1 cellular context compared by ENCODE assay signal in the genomic region with DNA sequence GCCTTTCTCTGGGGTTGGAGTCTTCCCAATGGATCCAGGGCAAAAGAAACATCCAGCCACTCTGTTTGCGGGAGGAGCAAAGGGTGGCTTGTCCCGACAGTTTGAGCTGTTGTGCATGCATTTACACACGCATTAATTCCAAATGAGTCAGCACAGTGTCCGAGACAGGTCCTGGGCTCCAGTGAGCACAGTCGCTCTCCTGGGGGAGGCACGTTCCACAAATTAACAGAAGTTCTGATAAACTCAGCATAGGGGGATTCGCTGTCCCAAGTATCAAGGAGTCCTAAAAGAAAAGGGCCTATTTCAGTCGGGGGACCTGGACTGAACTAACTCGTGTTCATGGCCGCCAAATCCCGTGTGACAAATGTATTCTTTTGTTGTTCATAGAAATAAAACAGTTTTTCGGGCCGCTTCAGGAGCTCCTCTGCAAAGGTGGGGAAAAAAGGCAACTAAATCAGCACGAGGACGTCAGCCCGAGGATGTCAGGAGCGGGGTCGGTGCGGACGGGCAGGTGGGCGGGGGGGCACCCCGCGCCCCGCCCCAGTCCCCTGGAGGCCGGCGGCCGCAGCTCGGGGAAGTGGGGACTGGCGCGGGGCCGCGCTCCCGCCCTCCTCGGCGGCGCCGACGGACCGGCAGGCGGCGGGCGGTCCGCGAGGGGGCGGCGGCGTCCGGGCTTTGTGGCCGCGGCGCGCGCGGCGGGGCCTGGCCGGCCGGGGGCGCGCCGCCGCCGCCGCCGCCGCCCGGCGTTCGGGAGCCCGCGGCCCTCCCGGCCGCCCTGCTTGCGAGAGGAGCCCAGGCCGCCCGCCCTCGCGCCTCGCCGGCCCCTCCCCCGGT.
TF ChIP-seq lines count a peak whose summit lies in the region.

A gene with protein sequence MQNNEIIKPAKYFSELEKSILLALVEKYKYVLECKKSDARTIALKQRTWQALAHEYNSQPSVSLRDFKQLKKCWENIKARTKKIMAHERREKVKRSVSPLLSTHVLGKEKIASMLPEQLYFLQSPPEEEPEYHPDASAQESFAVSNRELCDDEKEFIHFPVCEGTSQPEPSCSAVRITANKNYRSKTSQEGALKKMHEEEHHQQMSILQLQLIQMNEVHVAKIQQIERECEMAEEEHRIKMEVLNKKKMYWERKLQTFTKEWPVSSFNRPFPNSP (plus strand): TSS at position 612 of the 834 bp plus-strand sequence. CDS start 14,796 bp downstream, outside the sequence.

TF ChIP-seq in K562, 482 proteins besides CTCF, POLR2A, EP300 and RAD21 (continued from another document and continues in another):
- TF ChIP-seq, protein P1, sequence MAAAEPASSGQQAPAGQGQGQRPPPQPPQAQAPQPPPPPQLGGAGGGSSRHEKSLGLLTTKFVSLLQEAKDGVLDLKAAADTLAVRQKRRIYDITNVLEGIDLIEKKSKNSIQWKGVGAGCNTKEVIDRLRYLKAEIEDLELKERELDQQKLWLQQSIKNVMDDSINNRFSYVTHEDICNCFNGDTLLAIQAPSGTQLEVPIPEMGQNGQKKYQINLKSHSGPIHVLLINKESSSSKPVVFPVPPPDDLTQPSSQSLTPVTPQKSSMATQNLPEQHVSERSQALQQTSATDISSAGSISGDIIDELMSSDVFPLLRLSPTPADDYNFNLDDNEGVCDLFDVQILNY (CRISPR knock-in tag; IDR thresholded peaks at IDR 0.05) = no peak
- TF ChIP-seq EP400 (IDR thresholded peaks at IDR 0.05) = peak; percentile 77
- TF ChIP-seq ZNF41 (CRISPR knock-in tag; conservative IDR thresholded peaks at IDR 0.05) = no peak
- 0 out of 4 replicates have a peak, but pooled peaks of 1 of the 2 experiments have one; percentile 21 for TF ChIP-seq KDM4B (IDR thresholded peaks at IDR 0.05; ENCODE audit: borderline replicate concordance in 2 of 2, low read depth in 1 of 2)
- TF ChIP-seq, protein P2, sequence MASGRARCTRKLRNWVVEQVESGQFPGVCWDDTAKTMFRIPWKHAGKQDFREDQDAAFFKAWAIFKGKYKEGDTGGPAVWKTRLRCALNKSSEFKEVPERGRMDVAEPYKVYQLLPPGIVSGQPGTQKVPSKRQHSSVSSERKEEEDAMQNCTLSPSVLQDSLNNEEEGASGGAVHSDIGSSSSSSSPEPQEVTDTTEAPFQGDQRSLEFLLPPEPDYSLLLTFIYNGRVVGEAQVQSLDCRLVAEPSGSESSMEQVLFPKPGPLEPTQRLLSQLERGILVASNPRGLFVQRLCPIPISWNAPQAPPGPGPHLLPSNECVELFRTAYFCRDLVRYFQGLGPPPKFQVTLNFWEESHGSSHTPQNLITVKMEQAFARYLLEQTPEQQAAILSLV (tag; IDR thresholded peaks at IDR 0.05) = no peak
- TF ChIP-seq MTA2 (IDR thresholded peaks at IDR 0.05; ENCODE audit: low read depth) = no peak
- TF ChIP-seq, protein P3, sequence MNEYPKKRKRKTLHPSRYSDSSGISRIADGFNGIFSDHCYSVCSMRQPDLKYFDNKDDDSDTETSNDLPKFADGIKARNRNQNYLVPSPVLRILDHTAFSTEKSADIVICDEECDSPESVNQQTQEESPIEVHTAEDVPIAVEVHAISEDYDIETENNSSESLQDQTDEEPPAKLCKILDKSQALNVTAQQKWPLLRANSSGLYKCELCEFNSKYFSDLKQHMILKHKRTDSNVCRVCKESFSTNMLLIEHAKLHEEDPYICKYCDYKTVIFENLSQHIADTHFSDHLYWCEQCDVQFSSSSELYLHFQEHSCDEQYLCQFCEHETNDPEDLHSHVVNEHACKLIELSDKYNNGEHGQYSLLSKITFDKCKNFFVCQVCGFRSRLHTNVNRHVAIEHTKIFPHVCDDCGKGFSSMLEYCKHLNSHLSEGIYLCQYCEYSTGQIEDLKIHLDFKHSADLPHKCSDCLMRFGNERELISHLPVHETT (CRISPR knock-in tag; conservative IDR thresholded peaks at IDR 0.05 in 1 of 2, IDR thresholded peaks at IDR 0.05 in 1 of 2) = peak in 1 of 2 experiments; percentile 88; a peak in 2 of 4 replicates
- TF ChIP-seq SMAD4 (CRISPR knock-in tag; conservative IDR thresholded peaks at IDR 0.05) = peak; percentile 74; the same call in 1 of the 2 replicates
- TF ChIP-seq JUN (IDR thresholded peaks at IDR 0.05; ENCODE audit: borderline replicate concordance, low read depth, low read length) = peak; percentile 42; the same call in 1 of the 2 replicates
- no peak for TF ChIP-seq JUN (CRISPR knock-in tag; IDR thresholded peaks at IDR 0.05; ENCODE audit: borderline replicate concordance)
- TF ChIP-seq HNRNPLL (IDR thresholded peaks at IDR 0.05; ENCODE audit: low read depth, low read length, poor library complexity, severe bottlenecking) = no peak
- no peak for TF ChIP-seq NFYB (IDR thresholded peaks at IDR 0.05; ENCODE audit: extremely low read depth, insufficient read length)
- peak; percentile 70; the same call in 1 of the 2 replicates for TF ChIP-seq L3MBTL2 (IDR thresholded peaks at IDR 0.05)
- TF ChIP-seq MTA3 (IDR thresholded peaks at IDR 0.05; ENCODE audit: borderline replicate concordance) = 0 out of 2 replicates have a peak, but pooled peaks have one; percentile 37
- TF ChIP-seq, protein P4, sequence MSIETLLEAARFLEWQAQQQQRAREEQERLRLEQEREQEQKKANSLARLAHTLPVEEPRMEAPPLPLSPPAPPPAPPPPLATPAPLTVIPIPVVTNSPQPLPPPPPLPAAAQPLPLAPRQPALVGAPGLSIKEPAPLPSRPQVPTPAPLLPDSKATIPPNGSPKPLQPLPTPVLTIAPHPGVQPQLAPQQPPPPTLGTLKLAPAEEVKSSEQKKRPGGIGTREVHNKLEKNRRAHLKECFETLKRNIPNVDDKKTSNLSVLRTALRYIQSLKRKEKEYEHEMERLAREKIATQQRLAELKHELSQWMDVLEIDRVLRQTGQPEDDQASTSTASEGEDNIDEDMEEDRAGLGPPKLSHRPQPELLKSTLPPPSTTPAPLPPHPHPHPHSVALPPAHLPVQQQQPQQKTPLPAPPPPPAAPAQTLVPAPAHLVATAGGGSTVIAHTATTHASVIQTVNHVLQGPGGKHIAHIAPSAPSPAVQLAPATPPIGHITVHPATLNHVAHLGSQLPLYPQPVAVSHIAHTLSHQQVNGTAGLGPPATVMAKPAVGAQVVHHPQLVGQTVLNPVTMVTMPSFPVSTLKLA (conservative IDR thresholded peaks at IDR 0.05) = peak; percentile 24 to 56; a peak in 2 of 4 replicates
- peak; percentile 63 for TF ChIP-seq SMARCE1 (IDR thresholded peaks at IDR 0.05)
- TF ChIP-seq, protein P5, sequence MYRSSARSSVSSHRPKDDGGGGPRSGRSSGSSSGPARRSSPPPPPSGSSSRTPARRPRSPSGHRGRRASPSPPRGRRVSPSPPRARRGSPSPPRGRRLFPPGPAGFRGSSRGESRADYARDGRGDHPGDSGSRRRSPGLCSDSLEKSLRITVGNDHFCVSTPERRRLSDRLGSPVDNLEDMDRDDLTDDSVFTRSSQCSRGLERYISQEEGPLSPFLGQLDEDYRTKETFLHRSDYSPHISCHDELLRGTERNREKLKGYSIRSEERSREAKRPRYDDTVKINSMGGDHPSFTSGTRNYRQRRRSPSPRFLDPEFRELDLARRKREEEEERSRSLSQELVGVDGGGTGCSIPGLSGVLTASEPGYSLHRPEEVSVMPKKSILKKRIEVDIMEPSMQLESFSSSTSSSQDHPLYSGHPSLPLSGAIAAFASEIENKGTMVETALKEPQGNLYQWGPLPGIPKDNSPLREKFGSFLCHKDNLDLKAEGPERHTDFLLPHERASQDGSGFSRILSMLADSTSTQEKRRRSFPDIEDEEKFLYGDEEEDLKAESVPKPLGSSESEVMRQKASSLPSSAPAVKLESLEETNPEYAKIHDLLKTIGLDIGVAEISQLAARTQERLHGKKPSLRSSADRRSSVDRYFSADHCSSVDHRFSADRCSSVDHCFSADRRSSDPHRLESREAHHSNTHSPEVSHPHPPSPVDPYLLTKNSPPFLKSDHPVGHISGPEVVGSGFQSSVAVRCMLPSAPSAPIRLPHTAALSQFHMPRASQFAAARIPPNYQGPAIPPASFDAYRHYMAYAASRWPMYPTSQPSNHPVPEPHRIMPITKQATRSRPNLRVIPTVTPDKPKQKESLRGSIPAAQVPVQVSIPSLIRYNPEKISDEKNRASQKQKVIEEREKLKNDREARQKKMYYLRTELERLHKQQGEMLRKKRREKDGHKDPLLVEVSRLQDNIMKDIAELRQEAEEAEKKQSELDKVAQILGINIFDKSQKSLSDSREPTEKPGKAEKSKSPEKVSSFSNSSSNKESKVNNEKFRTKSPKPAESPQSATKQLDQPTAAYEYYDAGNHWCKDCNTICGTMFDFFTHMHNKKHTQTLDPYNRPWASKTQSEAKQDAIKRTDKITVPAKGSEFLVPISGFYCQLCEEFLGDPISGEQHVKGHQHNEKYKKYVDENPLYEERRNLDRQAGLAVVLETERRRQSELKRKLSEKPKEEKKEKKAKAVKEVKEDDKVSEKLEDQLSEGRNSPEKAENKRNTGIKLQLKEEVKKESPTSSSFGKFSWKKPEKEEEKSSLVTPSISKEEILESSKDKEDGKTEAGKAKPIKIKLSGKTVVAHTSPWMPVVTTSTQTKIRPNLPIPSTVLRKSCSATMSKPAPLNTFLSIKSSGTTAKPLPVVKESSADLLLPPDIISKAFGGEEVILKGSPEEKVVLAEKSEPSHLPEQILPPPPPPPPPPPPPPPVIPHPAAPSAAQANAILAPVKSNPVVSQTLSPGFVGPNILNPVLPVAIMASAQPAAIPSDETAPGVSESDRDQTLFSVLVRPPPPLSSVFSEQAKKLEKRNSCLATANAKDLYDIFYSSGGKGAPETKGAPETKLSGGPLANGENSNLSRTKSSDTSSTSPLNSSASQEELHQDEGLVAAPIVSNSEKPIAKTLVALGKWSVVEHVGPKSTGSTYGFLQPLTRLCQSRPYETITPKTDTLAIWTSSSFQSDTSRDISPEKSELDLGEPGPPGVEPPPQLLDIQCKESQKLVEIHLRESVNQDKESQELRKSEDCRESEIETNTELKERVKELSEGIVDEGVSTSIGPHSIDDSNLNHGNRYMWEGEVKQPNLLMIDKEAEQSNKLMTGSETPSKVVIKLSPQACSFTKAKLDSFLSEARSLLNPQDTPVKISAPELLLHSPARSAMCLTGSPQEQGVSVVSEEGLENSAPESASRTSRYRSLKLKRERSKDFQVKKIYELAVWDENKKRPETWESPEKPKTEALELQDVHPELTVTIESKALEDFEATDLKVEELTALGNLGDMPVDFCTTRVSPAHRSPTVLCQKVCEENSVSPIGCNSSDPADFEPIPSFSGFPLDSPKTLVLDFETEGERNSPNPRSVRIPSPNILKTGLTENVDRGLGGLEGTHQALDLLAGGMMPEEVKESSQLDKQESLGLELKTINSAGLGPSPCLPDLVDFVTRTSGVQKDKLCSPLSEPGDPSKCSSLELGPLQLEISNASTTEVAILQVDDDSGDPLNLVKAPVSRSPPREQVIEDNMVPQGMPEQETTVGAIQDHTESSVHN (IDR thresholded peaks at IDR 0.05; ENCODE audit: borderline replicate concordance in 1 of 2, low read depth in 1 of 2) = peak in 1 of 2 experiments; percentile 56; a peak in 1 of 4 replicates
- no peak for TF ChIP-seq ATF1 (CRISPR knock-in tag; IDR thresholded peaks at IDR 0.05)
- TF ChIP-seq ATF1 (tag; IDR thresholded peaks at IDR 0.05) = peak; percentile 53; the same call in 1 of the 2 replicates
- TF ChIP-seq, protein P6, sequence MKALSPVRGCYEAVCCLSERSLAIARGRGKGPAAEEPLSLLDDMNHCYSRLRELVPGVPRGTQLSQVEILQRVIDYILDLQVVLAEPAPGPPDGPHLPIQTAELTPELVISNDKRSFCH (CRISPR knock-in tag; IDR thresholded peaks at IDR 0.05) = no peak
- TF ChIP-seq, protein P6 (tag; IDR thresholded peaks at IDR 0.05) = 0 out of 2 replicates have a peak, but pooled peaks have one; percentile 44
- no peak for TF ChIP-seq HEY1 (CRISPR knock-in tag; IDR thresholded peaks at IDR 0.05; ENCODE audit: borderline replicate concordance)
- TF ChIP-seq, protein P7, sequence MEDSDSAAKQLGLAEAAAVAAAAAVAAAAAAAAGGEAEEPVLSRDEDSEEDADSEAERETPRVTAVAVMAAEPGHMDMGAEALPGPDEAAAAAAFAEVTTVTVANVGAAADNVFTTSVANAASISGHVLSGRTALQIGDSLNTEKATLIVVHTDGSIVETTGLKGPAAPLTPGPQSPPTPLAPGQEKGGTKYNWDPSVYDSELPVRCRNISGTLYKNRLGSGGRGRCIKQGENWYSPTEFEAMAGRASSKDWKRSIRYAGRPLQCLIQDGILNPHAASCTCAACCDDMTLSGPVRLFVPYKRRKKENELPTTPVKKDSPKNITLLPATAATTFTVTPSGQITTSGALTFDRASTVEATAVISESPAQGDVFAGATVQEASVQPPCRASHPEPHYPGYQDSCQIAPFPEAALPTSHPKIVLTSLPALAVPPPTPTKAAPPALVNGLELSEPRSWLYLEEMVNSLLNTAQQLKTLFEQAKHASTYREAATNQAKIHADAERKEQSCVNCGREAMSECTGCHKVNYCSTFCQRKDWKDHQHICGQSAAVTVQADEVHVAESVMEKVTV (CRISPR knock-in tag; IDR thresholded peaks at IDR 0.05) = peak; percentile 34; the same call in 1 of the 2 replicates
- TF ChIP-seq HMGN3 (IDR thresholded peaks at IDR 0.05; ENCODE audit: borderline replicate concordance, extremely low read depth, insufficient read length, low read depth, low read length) = peak; percentile 52
- TF ChIP-seq BRD9 (IDR thresholded peaks at IDR 0.05; ENCODE audit: low read depth, partially characterized antibody) = peak; percentile 52
- TF ChIP-seq, protein P8, sequence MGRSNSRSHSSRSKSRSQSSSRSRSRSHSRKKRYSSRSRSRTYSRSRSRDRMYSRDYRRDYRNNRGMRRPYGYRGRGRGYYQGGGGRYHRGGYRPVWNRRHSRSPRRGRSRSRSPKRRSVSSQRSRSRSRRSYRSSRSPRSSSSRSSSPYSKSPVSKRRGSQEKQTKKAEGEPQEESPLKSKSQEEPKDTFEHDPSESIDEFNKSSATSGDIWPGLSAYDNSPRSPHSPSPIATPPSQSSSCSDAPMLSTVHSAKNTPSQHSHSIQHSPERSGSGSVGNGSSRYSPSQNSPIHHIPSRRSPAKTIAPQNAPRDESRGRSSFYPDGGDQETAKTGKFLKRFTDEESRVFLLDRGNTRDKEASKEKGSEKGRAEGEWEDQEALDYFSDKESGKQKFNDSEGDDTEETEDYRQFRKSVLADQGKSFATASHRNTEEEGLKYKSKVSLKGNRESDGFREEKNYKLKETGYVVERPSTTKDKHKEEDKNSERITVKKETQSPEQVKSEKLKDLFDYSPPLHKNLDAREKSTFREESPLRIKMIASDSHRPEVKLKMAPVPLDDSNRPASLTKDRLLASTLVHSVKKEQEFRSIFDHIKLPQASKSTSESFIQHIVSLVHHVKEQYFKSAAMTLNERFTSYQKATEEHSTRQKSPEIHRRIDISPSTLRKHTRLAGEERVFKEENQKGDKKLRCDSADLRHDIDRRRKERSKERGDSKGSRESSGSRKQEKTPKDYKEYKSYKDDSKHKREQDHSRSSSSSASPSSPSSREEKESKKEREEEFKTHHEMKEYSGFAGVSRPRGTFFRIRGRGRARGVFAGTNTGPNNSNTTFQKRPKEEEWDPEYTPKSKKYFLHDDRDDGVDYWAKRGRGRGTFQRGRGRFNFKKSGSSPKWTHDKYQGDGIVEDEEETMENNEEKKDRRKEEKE (IDR thresholded peaks at IDR 0.05; ENCODE audit: borderline replicate concordance in 1 of 2, control insufficient read depth in 1 of 2, low read depth in 2 of 2, low read length in 1 of 2) = no peak
- 0 out of 2 replicates have a peak, but pooled peaks have one; percentile 41 for TF ChIP-seq NCOA1 (IDR thresholded peaks at IDR 0.05; ENCODE audit: low read depth)
